Comparison of ENCODE assay signal across 8 cellular contexts in genomic region chr7:44573464-44574285, GRCh38. TPM values are rescaled to one million over a fixed set of nuclear protein-coding genes. Genes with fewer than 3 reads are reported as not detected.
DNase-seq lines count a peak whose midpoint lies in the region; ATAC-seq lines count a peak whose summit lies in the region.

Gene DDX56, minus strand, starts transcription at chr7:44573908. Its CDS starts 13 bp downstream, at chr7:44573895.

- H3K27ac Mint-ChIP-seq in activated CD4-positive, alpha-beta T cell treated with anti-CD3 and anti-CD28 coated beads for 36 hours = peak within 1 kb of the TSS; percentile 94

- peak within 1 kb of the TSS; percentile 69 for H3K27ac ChIP-seq in cingulate gyrus (ENCODE audit: low read depth, low read length)

- peak; percentile 97 for DNase-seq in Ammon's horn (ENCODE audit: low spot score)
- peak; percentile 92 for DNase-seq in GM19238 (ENCODE audit: insufficient read length, low spot score)
- DNase-seq in NCI-H524 (lab: John Stamatoyannopoulos, UW) = peak; percentile 88 to 96
- peak; percentile 97 for DNase-seq in activated CD4-positive, alpha-beta T cell treated with anti-CD3 and anti-CD28 coated beads for 36 hours
- DNase-seq in kidney tubule cell (ENCODE audit: low spot score) = peak; percentile 96
- peak; percentile 84 to 92 (median 88) for DNase-seq in stimulated activated CD4-positive, alpha-beta T cell treated with anti-CD3 and anti-CD28 coated beads, Interleukin-1b, Interleukin-23, amount 100 ng/mL, for 24 hours (ENCODE audit: low read depth in 4 of 4, low spot score in 1 of 4)

- intact Hi-C loops in activated CD4-positive, alpha-beta T cell treated with anti-CD3 and anti-CD28 coated beads for 36 hours (cut with DNase I, micrococcal nuclease) = loop anchor here (1.0 to 5.0 kb wide), 8 partner anchors 9 to 537 kb away; partner anchors contain the start of genes NUDCD3 (in 2 of the 2), TMED4 (in 2 of the 2), OGDH (in 1 of the 2) and POLM (in 1 of the 2)

- peak; percentile 90 for ATAC-seq in HG03442 (IDR thresholded peaks at IDR 0.05; ENCODE audit: unreplicated experiment)
- ATAC-seq in activated CD4-positive, alpha-beta T cell treated with anti-CD3 and anti-CD28 coated beads for 36 hours = peak; percentile 98

- H3K9me3 Mint-ChIP-seq in activated CD4-positive, alpha-beta T cell treated with anti-CD3 and anti-CD28 coated beads for 36 hours (ENCODE audit: low read depth) = no peaks in the 10 kb centered on the region

- H3K36me3 Mint-ChIP-seq in activated CD4-positive, alpha-beta T cell treated with anti-CD3 and anti-CD28 coated beads for 36 hours (ENCODE audit: low read depth) = peaks cover 79% of the 10 kb centered on the region

- peak within 1 kb of the TSS; percentile 90 for H3K4me3 Mint-ChIP-seq in activated CD4-positive, alpha-beta T cell treated with anti-CD3 and anti-CD28 coated beads for 36 hours

- peaks cover 41% of the 10 kb centered on the region for H3K4me1 Mint-ChIP-seq in activated CD4-positive, alpha-beta T cell treated with anti-CD3 and anti-CD28 coated beads for 36 hours

- CTCF ChIA-PET in activated CD4-positive, alpha-beta T cell treated with anti-CD3 and anti-CD28 coated beads for 36 hours (lab: Charles Lee) = interaction anchor here (0.6 to 3.1 kb wide), 9 partner anchors 9 to 563 kb away, joined by 3 to 23 read pairs (median 3); no protein-coding TSS in a partner anchor

- POLR2A ChIA-PET in activated CD4-positive, alpha-beta T cell treated with anti-CD3 and anti-CD28 coated beads for 36 hours (lab: Charles Lee) = interaction anchor here (0.5 to 2.1 kb wide), 12 partner anchors 9 to 381 kb away, joined by 3 to 13 read pairs (median 4); partner anchors contain the start of genes OGDH and TMED4

- H3K27me3 Mint-ChIP-seq in activated CD4-positive, alpha-beta T cell treated with anti-CD3 and anti-CD28 coated beads for 36 hours = no peaks in the 10 kb centered on the region

RNA-seq across cellular contexts. Expression of gene DDX56, which starts in this region (rescaled TPM):
- total RNA-seq in activated CD4-positive, alpha-beta T cell treated with anti-CD3 and anti-CD28 coated beads for 36 hours = 100 to 1,000 TPM in 1 of 2 experiments, 10 to 100 TPM in 1; 98.5 to 104 TPM

Comparison
In these comparisons a context has a peak if more than half of its experiments do, and no peak if none do; other contexts are left out.
1. Peak in every context shown above with its lines: DNase-seq, ATAC-seq and H3K27ac ChIP-seq.